13 cellular contexts compared by ENCODE assay signal in the genomic region with DNA sequence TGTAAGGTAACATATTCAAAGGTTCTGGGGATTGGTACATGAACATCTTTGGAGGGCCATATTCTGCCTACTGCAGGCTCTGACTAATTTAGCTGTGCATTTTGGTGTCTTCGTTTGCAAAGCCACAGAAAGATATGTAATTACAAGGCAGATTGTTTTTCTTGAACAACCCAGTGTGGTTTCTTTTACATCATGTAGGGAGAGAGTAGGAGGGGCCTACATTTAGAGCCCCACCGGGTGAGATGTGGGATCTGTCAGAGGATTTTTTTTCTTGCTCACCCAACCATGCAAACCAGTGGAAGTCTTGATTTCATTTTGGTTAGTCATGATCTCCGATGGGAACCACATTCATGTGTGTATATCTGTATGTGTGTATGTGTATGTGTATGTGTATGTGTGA.
A peak's percentile ranks its signal among the peaks of the same experiment; 100 is the strongest.
DNase-seq lines count a peak whose midpoint lies in the region; ATAC-seq lines count a peak whose summit lies in the region.
"Had no signal": no experiment of that assay in that cellular context is flagged by ENCODE, and none has a peak within 500 bp of the region (broad histone marks: within the 10 kb centered on the region; RNA-seq: fewer than 3 reads in every experiment).

No MANE protein-coding gene starts in this region.

- H3K4me1 Mint-ChIP-seq in activated CD4-positive, alpha-beta T cell treated with anti-CD3 and anti-CD28 coated beads, Interleukin-2, amount 10 ng/mL, durations not matched to agents 24 days and 14 days: peaks cover 3% of the 10 kb centered on the region

- peaks cover 8% of the 10 kb centered on the region for H3K27me3 Mint-ChIP-seq in activated CD4-positive, alpha-beta T cell treated with anti-CD3 and anti-CD28 coated beads, Interleukin-2, amount 10 ng/mL, durations not matched to agents 24 days and 14 days

- H3K27me3 ChIP-seq in Karpas-422 (ENCODE audit: low read length): no peaks in the 10 kb centered on the region

- H3K79me2 ChIP-seq in Karpas-422 (ENCODE audit: low read length): no peaks in the 10 kb centered on the region

- H3K9me3 Mint-ChIP-seq in activated CD4-positive, alpha-beta T cell treated with anti-CD3 and anti-CD28 coated beads, Interleukin-2, amount 10 ng/mL, durations not matched to agents 24 days and 14 days: no peaks in the 10 kb centered on the region
- H3K9me3 Mint-ChIP-seq: type B pancreatic cell had no signal

- intact Hi-C loops in activated CD4-positive, alpha-beta T cell treated with anti-CD3 and anti-CD28 coated beads, Interleukin-2, amount 10 ng/mL, durations not matched to agents 24 days and 14 days (cut with micrococcal nuclease): loop anchor here (1.0 kb wide), 1 partner anchor 18 kb away; no protein-coding TSS in a partner anchor
- intact Hi-C loops in posterior cingulate gyrus (cut with DNase I): no loop called here

- H3K4me2 ChIP-seq in Karpas-422 (ENCODE audit: low read depth, low read length, poor library complexity, severe bottlenecking): no peak overlapping the region
- H3K4me2 ChIP-seq: A549 had no signal

- DNase-seq in activated CD4-positive, alpha-beta T cell treated with anti-CD3 and anti-CD28 coated beads, Interleukin-2, amount 10 ng/mL, durations not matched to agents 24 days and 14 days: no peak
- no peak for DNase-seq in activated CD4-positive, alpha-beta T cell treated with anti-CD3 and anti-CD28 coated beads for 4 hours
- DNase-seq in Karpas-422: no peak
- DNase-seq in stimulated activated CD8-positive, alpha-beta memory T cell treated with anti-CD3 and anti-CD28 coated beads, Interleukin-4, amount 100 ng/mL, for 48 hours: peak; percentile 38
- DNase-seq in activated effector memory CD4-positive, alpha-beta T cell treated with anti-CD3 and anti-CD28 coated beads, Interleukin-2, amount 50 U/mL, for 16 hours: no peak
- DNase-seq in posterior cingulate gyrus: no peak
- DNase-seq: central memory CD4-positive, alpha-beta T cell; glutamatergic neuron; NCI-H1436 had no signal

- no peaks in the 10 kb centered on the region for H3K9me2 ChIP-seq in Karpas-422 (replicated peaks; ENCODE audit: insufficient read depth, low read length)

- H4K20me1 ChIP-seq in Karpas-422 (ENCODE audit: insufficient read depth, low read depth, low read length): no peaks in the 10 kb centered on the region

- H3K4me3 ChIP-seq in Karpas-422 (ENCODE audit: low read length): no peak overlapping the region
- H3K4me3 ChIP-seq: A549 had no signal

- peak overlapping the region; percentile 30; the same call in 1 of the 2 replicates for H2AFZ ChIP-seq in Karpas-422 (ENCODE audit: low read length)

- no peak overlapping the region for H3K4me3 Mint-ChIP-seq in activated CD4-positive, alpha-beta T cell treated with anti-CD3 and anti-CD28 coated beads, Interleukin-2, amount 10 ng/mL, durations not matched to agents 24 days and 14 days
- H3K4me3 Mint-ChIP-seq: type B pancreatic cell had no signal

- peaks cover 9% of the 10 kb centered on the region for H3K4me1 ChIP-seq in Karpas-422 (ENCODE audit: low read length)
- H3K4me1 ChIP-seq: A549 had no signal

- H3K9ac ChIP-seq in Karpas-422 (ENCODE audit: low read length): no peak overlapping the region

- no peak overlapping the region for H3K27ac ChIP-seq in Karpas-422 (ENCODE audit: low read length)
- H3K27ac ChIP-seq: A549 had no signal

- no peaks in the 10 kb centered on the region for H3K36me3 ChIP-seq in Karpas-422 (ENCODE audit: insufficient read depth, low read length)

- peak overlapping the region; percentile 52 for H3K27ac Mint-ChIP-seq in activated CD4-positive, alpha-beta T cell treated with anti-CD3 and anti-CD28 coated beads, Interleukin-2, amount 10 ng/mL, durations not matched to agents 24 days and 14 days
- H3K27ac Mint-ChIP-seq: type B pancreatic cell had no signal

- H3K9me3 ChIP-seq in Karpas-422 (ENCODE audit: low read length): no peaks in the 10 kb centered on the region
- H3K9me3 ChIP-seq: A549 had no signal

- ATAC-seq in HG02623 (IDR thresholded peaks at IDR 0.05; ENCODE audit: unreplicated experiment) (peak; percentile 48), GM18511 (IDR thresholded peaks at IDR 0.05; ENCODE audit: unreplicated experiment) (no peak)
- ATAC-seq: A549 had no signal

- H3K36me3 Mint-ChIP-seq in activated CD4-positive, alpha-beta T cell treated with anti-CD3 and anti-CD28 coated beads, Interleukin-2, amount 10 ng/mL, durations not matched to agents 24 days and 14 days (ENCODE audit: low read depth): no peaks in the 10 kb centered on the region
- H3K36me3 Mint-ChIP-seq: type B pancreatic cell had no signal
